25 cellular contexts compared by ENCODE assay signal in genomic region chr7:108451296-108451848, GRCh38.
"Had no signal": no experiment of that assay in that cellular context is flagged by ENCODE, and none has a peak within 500 bp of the region (broad histone marks: within the 10 kb centered on the region; RNA-seq: fewer than 3 reads in every experiment).

No MANE protein-coding gene starts in this region.

- H3K27ac Mint-ChIP-seq: dendritic cell treated with granulocyte-macrophage colony-stimulating factor and Interleukin-4, amounts not matched to agents 40 ng/mL and 50 ng/mL, for 4 days; nephron progenitor cell; stimulated activated naive B cell treated with anti-CD40 and anti-IgM and Interleukin-4, amounts not matched to agents 10 μg/mL and 1 μg/mL and 100 μg/mL, for 72 hours; stimulated activated naive CD8-positive, alpha-beta T cell treated with anti-CD3 and anti-CD28 coated beads, Interleukin-15, Interleukin-2, amounts not matched to agents 100 ng/mL and 50 ng/mL, for 24 hours had no signal

- H3K27ac ChIP-seq: colonic mucosa, gastrocnemius medialis, heart left ventricle, hepatocyte, left lung, ovary, psoas muscle, right lobe of liver, thoracic aorta, tibial nerve, vagina had no signal

- H3K36me3 ChIP-seq: colonic mucosa, gastrocnemius medialis, heart left ventricle, left lung, ovary, right lobe of liver, thoracic aorta, tibial nerve, vagina had no signal

- ATAC-seq: gastrocnemius medialis; heart left ventricle; left cardiac atrium; left lung; naive thymus-derived CD8-positive, alpha-beta T cell; psoas muscle; right lobe of liver; stimulated activated naive B cell treated with anti-CD40 and anti-IgM and Interleukin-4, amounts not matched to agents 10 μg/mL and 1 μg/mL and 100 μg/mL, for 72 hours had no signal

- H3K27me3 ChIP-seq: ovary, vagina had no signal

- H3K36me3 Mint-ChIP-seq: stimulated activated naive B cell treated with anti-CD40 and anti-IgM and Interleukin-4, amounts not matched to agents 10 μg/mL and 1 μg/mL and 100 μg/mL, for 72 hours had no signal

- H3K9me3 Mint-ChIP-seq: dendritic cell treated with granulocyte-macrophage colony-stimulating factor and Interleukin-4, amounts not matched to agents 40 ng/mL and 50 ng/mL, for 4 days; naive thymus-derived CD8-positive, alpha-beta T cell; nephron progenitor cell; stimulated activated naive B cell treated with anti-CD40 and anti-IgM and Interleukin-4, amounts not matched to agents 10 μg/mL and 1 μg/mL and 100 μg/mL, for 72 hours; stimulated activated naive CD8-positive, alpha-beta T cell treated with anti-CD3 and anti-CD28 coated beads, Interleukin-15, Interleukin-2, amounts not matched to agents 100 ng/mL and 50 ng/mL, for 24 hours had no signal

- H3K4me3 Mint-ChIP-seq: dendritic cell treated with granulocyte-macrophage colony-stimulating factor and Interleukin-4, amounts not matched to agents 40 ng/mL and 50 ng/mL, for 4 days; nephron progenitor cell; stimulated activated naive B cell treated with anti-CD40 and anti-IgM and Interleukin-4, amounts not matched to agents 10 μg/mL and 1 μg/mL and 100 μg/mL, for 72 hours; stimulated activated naive CD8-positive, alpha-beta T cell treated with anti-CD3 and anti-CD28 coated beads, Interleukin-15, Interleukin-2, amounts not matched to agents 100 ng/mL and 50 ng/mL, for 24 hours had no signal

- DNase-seq: colonic mucosa; effector memory CD4-positive, alpha-beta T cell; foreskin fibroblast; gastrocnemius medialis; heart left ventricle; left cardiac atrium; left lung; mesenchymal stem cell; midbrain; naive thymus-derived CD8-positive, alpha-beta T cell; nephron progenitor cell; occipital lobe; ovary; posterior cingulate gyrus; psoas muscle; right lobe of liver; stimulated activated CD4-positive, alpha-beta T cell treated with anti-CD3 and anti-CD28 coated beads, Interleukin-15, amount 100 ng/mL, for 24 hours; stimulated activated CD4-positive, alpha-beta T cell treated with anti-CD3 and anti-CD28 coated beads, Interleukin-2, amount 100 ng/mL, for 48 hours; stimulated activated naive B cell treated with anti-CD40 and anti-IgM and Interleukin-4, amounts not matched to agents 10 μg/mL and 1 μg/mL and 100 μg/mL, for 72 hours had no signal

- H3K9me3 ChIP-seq: colonic mucosa, gastrocnemius medialis, heart left ventricle, left lung, ovary, psoas muscle, right lobe of liver, thoracic aorta, tibial nerve, vagina had no signal

- H3K4me3 ChIP-seq: colonic mucosa, gastrocnemius medialis, heart left ventricle, hepatocyte, left lung, ovary, psoas muscle, right lobe of liver, thoracic aorta, tibial nerve, vagina had no signal
